ENCODE assay signal across 14 cellular contexts in the genomic region with DNA sequence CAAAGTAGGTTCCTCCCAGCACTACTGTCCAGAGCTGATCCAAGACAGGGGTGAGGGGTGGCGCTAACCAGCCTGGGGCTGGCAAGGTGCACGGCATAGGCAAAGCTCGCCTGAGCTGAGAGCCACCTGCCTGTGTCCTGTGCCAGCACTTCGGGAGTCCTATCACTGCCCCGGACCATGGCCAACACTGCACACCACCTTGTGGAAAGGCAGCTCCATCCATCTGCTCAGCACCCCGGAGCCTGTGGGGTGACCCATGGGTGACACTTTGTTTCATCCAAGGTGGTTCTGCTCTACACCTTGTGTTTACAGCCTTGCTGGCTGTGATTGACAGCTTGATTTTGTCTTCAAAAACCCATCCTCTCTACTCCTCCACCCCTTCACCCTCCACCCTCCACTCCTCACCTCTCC. TPM values are rescaled to one million over a fixed set of nuclear protein-coding genes. Genes with fewer than 3 reads are reported as not detected.
DNase-seq lines count a peak whose midpoint lies in the region; ATAC-seq and TF ChIP-seq lines count a peak whose summit lies in the region.
"Had no signal": no experiment of that assay in that cellular context is flagged by ENCODE, and none has a peak within 500 bp of the region (broad histone marks: within the 10 kb centered on the region; RNA-seq: fewer than 3 reads in every experiment).

No MANE protein-coding gene starts in this region.

- H3K36me3 Mint-ChIP-seq in activated CD4-positive, alpha-beta T cell treated with anti-CD3 and anti-CD28 coated beads, Interleukin-2, amount 10 ng/mL, durations not matched to agents 7 days and 5 days (ENCODE audit: low read depth): no peaks in the 10 kb centered on the region
- no peaks in the 10 kb centered on the region for H3K36me3 Mint-ChIP-seq in activated CD8-positive, alpha-beta T cell treated with anti-CD3 and anti-CD28 coated beads for 36 hours (ENCODE audit: low read depth)
- no peaks in the 10 kb centered on the region for H3K36me3 Mint-ChIP-seq in stimulated activated effector memory CD8-positive, alpha-beta T cell treated with anti-CD3 and anti-CD28 coated beads, Interleukin-12 subunit alpha, Interleukin-12 subunit beta, amount 100 ng/mL, for 72 hours

- POLR2A ChIA-PET in activated CD4-positive, alpha-beta T cell treated with anti-CD3 and anti-CD28 coated beads, Interleukin-2, amount 10 ng/mL, durations not matched to agents 7 days and 5 days (lab: Charles Lee): interaction anchor here (0.7 kb wide), 1 partner anchor 143 kb away, joined by 3 read pairs; no protein-coding TSS in a partner anchor
- POLR2A ChIA-PET in activated CD8-positive, alpha-beta T cell treated with anti-CD3 and anti-CD28 coated beads for 36 hours (lab: Charles Lee): no interaction called here

- ATAC-seq in activated CD8-positive, alpha-beta T cell treated with anti-CD3 and anti-CD28 coated beads for 36 hours: peak; percentile 72
- ATAC-seq in stimulated activated effector memory CD8-positive, alpha-beta T cell treated with anti-CD3 and anti-CD28 coated beads, Interleukin-12 subunit alpha, Interleukin-12 subunit beta, amount 100 ng/mL, for 72 hours: peak; percentile 54

- H3K27ac Mint-ChIP-seq in activated CD4-positive, alpha-beta T cell treated with anti-CD3 and anti-CD28 coated beads, Interleukin-2, amount 10 ng/mL, durations not matched to agents 7 days and 5 days: no peak overlapping the region
- H3K27ac Mint-ChIP-seq in activated CD8-positive, alpha-beta T cell treated with anti-CD3 and anti-CD28 coated beads for 36 hours: no peak overlapping the region
- no peak overlapping the region for H3K27ac Mint-ChIP-seq in stimulated activated effector memory CD8-positive, alpha-beta T cell treated with anti-CD3 and anti-CD28 coated beads, Interleukin-12 subunit alpha, Interleukin-12 subunit beta, amount 100 ng/mL, for 72 hours

- CTCF ChIA-PET in activated CD4-positive, alpha-beta T cell treated with anti-CD3 and anti-CD28 coated beads, Interleukin-2, amount 10 ng/mL, durations not matched to agents 7 days and 5 days (lab: Charles Lee): interaction anchor here (0.9 to 2.0 kb wide), 2 partner anchors 15 to 109 kb away, joined by 3 to 4 read pairs; no protein-coding TSS in a partner anchor
- CTCF ChIA-PET in activated CD8-positive, alpha-beta T cell treated with anti-CD3 and anti-CD28 coated beads for 36 hours (lab: Charles Lee): interaction anchor here (1.2 to 2.1 kb wide), 2 partner anchors 9 to 108 kb away, joined by 8 to 11 read pairs; no protein-coding TSS in a partner anchor

- DNase-seq in activated CD4-positive, alpha-beta T cell treated with anti-CD3 and anti-CD28 coated beads, Interleukin-2, amount 10 ng/mL, durations not matched to agents 7 days and 5 days: peak; percentile 12
- no peak for DNase-seq in activated CD4-positive, alpha-beta T cell treated with anti-CD3 and anti-CD28 coated beads for 1 hour
- DNase-seq in HuH-7.5 (ENCODE audit: low spot score): peak; percentile 69
- peak; percentile 22 for DNase-seq in activated CD8-positive, alpha-beta T cell treated with anti-CD3 and anti-CD28 coated beads for 36 hours
- DNase-seq in stimulated activated effector memory CD8-positive, alpha-beta T cell treated with anti-CD3 and anti-CD28 coated beads, Interleukin-12 subunit alpha, Interleukin-12 subunit beta, amount 100 ng/mL, for 72 hours (ENCODE audit: low spot score in 2 of 2): no peak
- no peak for DNase-seq in NCI-H1092 (lab: John Stamatoyannopoulos, UW)
- DNase-seq in dedifferentiated amniotic fluid mesenchymal stem cell (ENCODE audit: extremely low spot score): no peak
- DNase-seq in GF-D8 (lab: John Stamatoyannopoulos, UW): no peak
- DNase-seq: activated T-cell treated with anti-CD3 and anti-CD28 coated beads, Interleukin-2, amount 50 U/mL, for 4 hours; kidney glomerular epithelial cell; NCI-H2171 treated with DMSO at 0.1 percent for 48 hours had no signal

- TF ChIP-seq CTCF in activated CD8-positive, alpha-beta T cell treated with anti-CD3 and anti-CD28 coated beads for 36 hours (IDR thresholded peaks at IDR 0.05): no peak

- H3K9me3 Mint-ChIP-seq in activated CD4-positive, alpha-beta T cell treated with anti-CD3 and anti-CD28 coated beads, Interleukin-2, amount 10 ng/mL, durations not matched to agents 7 days and 5 days: no peaks in the 10 kb centered on the region
- H3K9me3 Mint-ChIP-seq in activated CD8-positive, alpha-beta T cell treated with anti-CD3 and anti-CD28 coated beads for 36 hours: no peaks in the 10 kb centered on the region
- H3K9me3 Mint-ChIP-seq in stimulated activated effector memory CD8-positive, alpha-beta T cell treated with anti-CD3 and anti-CD28 coated beads, Interleukin-12 subunit alpha, Interleukin-12 subunit beta, amount 100 ng/mL, for 72 hours: peaks cover 5% of the 10 kb centered on the region
- H3K9me3 Mint-ChIP-seq: activated T-cell treated with anti-CD3 and anti-CD28 coated beads, Interleukin-2, amount 50 U/mL, for 4 hours had no signal

- no peak overlapping the region for H3K4me3 Mint-ChIP-seq in activated CD4-positive, alpha-beta T cell treated with anti-CD3 and anti-CD28 coated beads, Interleukin-2, amount 10 ng/mL, durations not matched to agents 7 days and 5 days
- H3K4me3 Mint-ChIP-seq in activated CD8-positive, alpha-beta T cell treated with anti-CD3 and anti-CD28 coated beads for 36 hours: no peak overlapping the region
- no peak overlapping the region for H3K4me3 Mint-ChIP-seq in stimulated activated effector memory CD8-positive, alpha-beta T cell treated with anti-CD3 and anti-CD28 coated beads, Interleukin-12 subunit alpha, Interleukin-12 subunit beta, amount 100 ng/mL, for 72 hours
- H3K4me3 Mint-ChIP-seq: activated T-cell treated with anti-CD3 and anti-CD28 coated beads, Interleukin-2, amount 50 U/mL, for 4 hours had no signal

- peaks cover 3% of the 10 kb centered on the region for H3K27me3 Mint-ChIP-seq in activated CD4-positive, alpha-beta T cell treated with anti-CD3 and anti-CD28 coated beads, Interleukin-2, amount 10 ng/mL, durations not matched to agents 7 days and 5 days
- H3K27me3 Mint-ChIP-seq in activated CD8-positive, alpha-beta T cell treated with anti-CD3 and anti-CD28 coated beads for 36 hours: peaks cover 4% of the 10 kb centered on the region

- intact Hi-C loops in activated CD8-positive, alpha-beta T cell treated with anti-CD3 and anti-CD28 coated beads for 36 hours (cut with micrococcal nuclease): no loop called here

- H3K4me1 Mint-ChIP-seq in activated CD4-positive, alpha-beta T cell treated with anti-CD3 and anti-CD28 coated beads, Interleukin-2, amount 10 ng/mL, durations not matched to agents 7 days and 5 days: peaks cover 4% of the 10 kb centered on the region
- no peaks in the 10 kb centered on the region for H3K4me1 Mint-ChIP-seq in activated CD8-positive, alpha-beta T cell treated with anti-CD3 and anti-CD28 coated beads for 36 hours (ENCODE audit: low read depth)
- H3K4me1 Mint-ChIP-seq in stimulated activated effector memory CD8-positive, alpha-beta T cell treated with anti-CD3 and anti-CD28 coated beads, Interleukin-12 subunit alpha, Interleukin-12 subunit beta, amount 100 ng/mL, for 72 hours: peaks cover 8% of the 10 kb centered on the region

RNA-seq across cellular contexts. Expression of a gene that starts 32.9 kb away (rescaled TPM):
- not detected for total RNA-seq in activated CD4-positive, alpha-beta T cell treated with anti-CD3 and anti-CD28 coated beads, Interleukin-2, amount 10 ng/mL, durations not matched to agents 7 days and 5 days
- not detected for total RNA-seq in activated CD8-positive, alpha-beta T cell treated with anti-CD3 and anti-CD28 coated beads for 36 hours
- total RNA-seq: activated T-cell treated with anti-CD3 and anti-CD28 coated beads, Interleukin-2, amount 50 U/mL, for 4 hours; epithelial cell of proximal tubule; mononuclear cell; osteocyte had no signal

Comparison
In these comparisons a context has a peak if more than half of its experiments do, and no peak if none do; other contexts are left out.
1. DNase-seq: peak in activated CD4-positive, alpha-beta T cell treated with anti-CD3 and anti-CD28 coated beads, Interleukin-2, amount 10 ng/mL, durations not matched to agents 7 days and 5 days (single experiment), HuH-7.5 (single experiment) and activated CD8-positive, alpha-beta T cell treated with anti-CD3 and anti-CD28 coated beads for 36 hours (single experiment); none in activated CD4-positive, alpha-beta T cell treated with anti-CD3 and anti-CD28 coated beads for 1 hour (single experiment), stimulated activated effector memory CD8-positive, alpha-beta T cell treated with anti-CD3 and anti-CD28 coated beads, Interleukin-12 subunit alpha, Interleukin-12 subunit beta, amount 100 ng/mL, for 72 hours (0 of 2), NCI-H1092 (single experiment), dedifferentiated amniotic fluid mesenchymal stem cell (single experiment) and GF-D8 (single experiment).